In the genomic region with DNA sequence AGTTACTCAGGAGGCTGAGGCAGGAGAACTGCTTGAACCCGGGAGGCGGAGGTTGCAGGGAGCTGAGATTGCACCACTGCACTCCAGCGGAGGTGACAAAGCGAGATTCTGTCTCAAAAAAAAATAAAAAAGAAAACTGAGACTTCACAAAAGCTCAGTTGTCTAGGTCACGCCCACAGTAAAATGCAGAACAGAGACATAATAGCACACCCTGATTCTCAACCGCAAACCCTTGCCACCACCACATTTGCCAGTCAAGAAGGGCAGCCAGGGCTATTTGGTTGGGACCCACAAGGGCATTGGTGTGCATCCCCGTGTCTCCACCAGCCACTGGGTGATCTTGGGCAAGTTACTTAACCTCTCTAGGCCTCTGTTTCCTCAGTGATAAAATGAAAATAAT, we compare ENCODE assay signal across 10 cellular contexts. TPM values are rescaled to one million over a fixed set of nuclear protein-coding genes. Genes with fewer than 3 reads are reported as not detected.
DNase-seq lines count a peak whose midpoint lies in the region; ATAC-seq and TF ChIP-seq lines count a peak whose summit lies in the region.
"Had no signal": no experiment of that assay in that cellular context is flagged by ENCODE, and none has a peak within 500 bp of the region (broad histone marks: within the 10 kb centered on the region; RNA-seq: fewer than 3 reads in every experiment).

No MANE protein-coding gene starts in this region.

- H4K20me1 ChIP-seq in mammary epithelial cell (ENCODE audit: insufficient read depth, low read length): no peaks in the 10 kb centered on the region

- TF ChIP-seq CTCF in A673 (conservative IDR thresholded peaks at IDR 0.05; ENCODE audit: low read depth, low read length) (no peak), heart left ventricle (IDR thresholded peaks at IDR 0.05) (no peak), mammary epithelial cell (conservative IDR thresholded peaks at IDR 0.05 in 1 of 2, IDR thresholded peaks at IDR 0.05 in 1 of 2; ENCODE audit: extremely low read depth in 1 of 2, insufficient read depth in 1 of 2, low read depth in 1 of 2, low read length in 2 of 2) (no peak)

- POLR2A ChIA-PET in A673 (lab: Charles Lee; ENCODE audit: low non-redundant PET): no interaction called here

- H3K9ac ChIP-seq in mammary epithelial cell (ENCODE audit: insufficient read depth, low read length): no peak overlapping the region

- BruUV-seq in A673 (replicated peaks; lab: Mats Ljungman, UMichigan) (no TSS peak), mammary epithelial cell (replicated peaks; lab: Mats Ljungman, UMichigan) (no TSS peak)

- H3K9me3 ChIP-seq in A673 (ENCODE audit: low read depth, low read length, poor library complexity, severe bottlenecking) (no peaks in the 10 kb centered on the region), heart left ventricle (no peaks in the 10 kb centered on the region), mammary epithelial cell (replicated peaks; ENCODE audit: insufficient read depth, low read length) (no peaks in the 10 kb centered on the region)

- H3K79me2 ChIP-seq in mammary epithelial cell (ENCODE audit: insufficient read depth, low read length): no peaks in the 10 kb centered on the region

- H3K27ac ChIP-seq in A673 (ENCODE audit: low read depth, low read length, poor library complexity, severe bottlenecking) (peak overlapping the region; percentile 1), heart left ventricle (no peak overlapping the region), mammary epithelial cell (ENCODE audit: insufficient read depth, low read depth, low read length) (no peak overlapping the region)

- H3K27me3 Mint-ChIP-seq in IgD-negative memory B cell: peaks cover 41% of the 10 kb centered on the region

- H3K4me1 Mint-ChIP-seq in IgD-negative memory B cell: peaks cover 3 to 9% (median 8%) of the 10 kb centered on the region in 3 donors

- H2AFZ ChIP-seq in mammary epithelial cell (ENCODE audit: low read depth, low read length): no peak overlapping the region

- peaks cover 2% of the 10 kb centered on the region for H3K36me3 Mint-ChIP-seq in IgD-negative memory B cell

- in situ Hi-C loops in mammary epithelial cell (cut with MboI; ENCODE audit: low sequenced_read_pairs in 2 of 2): no loop called here

- peak overlapping the region in 2 of 4 donors; percentile 43 to 66 for H3K4me3 Mint-ChIP-seq in IgD-negative memory B cell

- ATAC-seq in HG02642 (IDR thresholded peaks at IDR 0.05; ENCODE audit: poor library complexity, unreplicated experiment) (peak; percentile 77), heart left ventricle (no peak)

- H3K27ac Mint-ChIP-seq in IgD-negative memory B cell: peak overlapping the region in 2 of 3 donors; percentile 60 to 69

- no peak overlapping the region for H3K4me2 ChIP-seq in mammary epithelial cell (ENCODE audit: insufficient read depth, low read depth, low read length)

- H3K9me3 Mint-ChIP-seq in IgD-negative memory B cell: no peaks in the 10 kb centered on the region

- H3K4me1 ChIP-seq in A673 (ENCODE audit: insufficient read depth, low read length, poor library complexity, severe bottlenecking) (no peaks in the 10 kb centered on the region), heart left ventricle (peaks cover 0 to 12% (median 0%) of the 10 kb centered on the region in 12 donors), mammary epithelial cell (ENCODE audit: insufficient read depth, low read length) (peaks cover 8% of the 10 kb centered on the region)

- no peak for DNase-seq in A673 (ENCODE audit: low spot score)
- DNase-seq in GM19238 (ENCODE audit: insufficient read length, low spot score): peak; percentile 60
- no peak for DNase-seq in GOT3 (lab: John Stamatoyannopoulos, UW)
- no peak for DNase-seq in heart left ventricle
- no peak for DNase-seq in mammary epithelial cell
- no peak for DNase-seq in hippocampal formation (lab: John Stamatoyannopoulos, UW)
- DNase-seq: erythroblast, NCI-H1436 treated with DMSO at 0.1 percent for 48 hours had no signal

- CTCF ChIA-PET in A673 (lab: Charles Lee) (interaction anchor here (1.4 kb wide), 1 partner anchor 12 kb away, joined by 3 read pairs; no protein-coding TSS in a partner anchor), mammary epithelial cell (lab: Charles Lee; ENCODE audit: low non-redundant PET) (no interaction called here)

- intact Hi-C loops in A673 (cut with micrococcal nuclease; ENCODE audit: unreplicated experiment): no loop called here
- intact Hi-C loops in heart left ventricle (cut with DNase I): loop anchor here in 1 of 10 donors (10.0 kb wide), 1 partner anchor 338 kb away; no protein-coding TSS in a partner anchor
- intact Hi-C loops in mammary epithelial cell (cut with micrococcal nuclease): no loop called here

- H3K36me3 ChIP-seq in A673 (ENCODE audit: insufficient read depth, low read length, poor library complexity, severe bottlenecking) (no peaks in the 10 kb centered on the region), heart left ventricle (peaks cover 0 to 15% (median 0%) of the 10 kb centered on the region in 9 donors), mammary epithelial cell (ENCODE audit: insufficient read depth, low read length) (no peaks in the 10 kb centered on the region)

- TF ChIP-seq POLR2A in heart left ventricle (IDR thresholded peaks at IDR 0.05): no peak

- H3K4me3 ChIP-seq in A673 (ENCODE audit: low read depth, low read length, poor library complexity, severe bottlenecking) (no peak overlapping the region), heart left ventricle (no peak overlapping the region), mammary epithelial cell (replicated peaks in 1 of 3; ENCODE audit: insufficient read depth in 1 of 3, low read depth in 2 of 3, low read length in 3 of 3) (no peak overlapping the region)

- dilution Hi-C loops in mammary epithelial cell (cut with HindIII; ENCODE audit: low sequenced_read_pairs): no loop called here

- 82 to 92% (median 87%) methylated on average over 7 of the region's 7 CpGs for WGBS in heart left ventricle, 4 donors
- WGBS in mammary epithelial cell (ENCODE audit: low coverage, missing lambda C conversion rate): 80% methylated on average over 7 of the region's 7 CpGs

- H3K27me3 ChIP-seq in A673 (replicated peaks; ENCODE audit: insufficient read depth, low read depth, low read length, poor library complexity): no peaks in the 10 kb centered on the region
- H3K27me3 ChIP-seq in heart left ventricle: no peaks in the 10 kb centered on the region
- H3K27me3 ChIP-seq in mammary epithelial cell (ENCODE audit: insufficient read depth, low read length): no peaks in the 10 kb centered on the region

RNA-seq across cellular contexts. Expression of a gene that starts 25.4 kb away (rescaled TPM):
- 3.5 and 10.7 TPM in 2 replicates for total RNA-seq in A673 (2021)
- polyA plus RNA-seq in IgD-negative memory B cell: not detected
- total RNA-seq in heart left ventricle: 10 to 100 TPM; 15.5 to 31.9 (median 23.3) TPM
- polyA plus RNA-seq in heart left ventricle: 10 to 100 TPM in 1 of 2 donors, 1 to 10 TPM in 1; 7.4 to 30.9 TPM
- under 1 TPM in 1 of 2 donors, not detected in 1; 0.17 TPM for total RNA-seq in mammary epithelial cell
- not detected for polyA plus RNA-seq in mammary epithelial cell
- not detected for polyA minus RNA-seq in mammary epithelial cell

RNA-seq across cellular contexts. Expression of a gene that starts 44.4 kb away (rescaled TPM):
- 139 and 145 TPM in 2 replicates for total RNA-seq in A673 (2021)
- polyA plus RNA-seq in IgD-negative memory B cell: 9.0 TPM
- total RNA-seq in heart left ventricle: 100 to 1,000 TPM in 1 of 9 donors, 10 to 100 TPM in 8; 57.9 to 114 (median 62.5) TPM
- polyA plus RNA-seq in heart left ventricle: 10 to 100 TPM; 41.7 to 59.5 TPM
- 10 to 100 TPM; 80.7 to 83.6 TPM for total RNA-seq in mammary epithelial cell
- polyA plus RNA-seq in mammary epithelial cell: 71.3 TPM
- 90.3 TPM for polyA minus RNA-seq in mammary epithelial cell
